ENCODE assay signal across 21 cellular contexts in genomic region chr10:117590516-117590915, GRCh38. TPM values are rescaled to one million over a fixed set of nuclear protein-coding genes. Genes with fewer than 3 reads are reported as not detected.
"Had no signal": no experiment of that assay in that cellular context is flagged by ENCODE, and none has a peak within 500 bp of the region (broad histone marks: within the 10 kb centered on the region; RNA-seq: fewer than 3 reads in every experiment).

No MANE protein-coding gene starts in this region.

- H3K4me1 ChIP-seq: gastrocnemius medialis, prostate gland, right atrium auricular region, thyroid gland, vagina had no signal

- H3K4me3 ChIP-seq: dorsolateral prefrontal cortex, gastrocnemius medialis, lung, prostate gland, right atrium auricular region, thyroid gland, vagina had no signal

- H3K27me3 ChIP-seq: gastrocnemius medialis, right atrium auricular region, thyroid gland, vagina had no signal

- H3K36me3 ChIP-seq: gastrocnemius medialis, prostate gland, right atrium auricular region, thyroid gland, vagina had no signal

- H3K27ac ChIP-seq: dorsolateral prefrontal cortex, gastrocnemius medialis, prostate gland, right atrium auricular region, thyroid gland, vagina had no signal

- DNase-seq: cortex of kidney; dorsolateral prefrontal cortex; effector CD4-positive, alpha-beta T cell; foreskin fibroblast; gastrocnemius medialis; head of caudate nucleus; midbrain; naive thymus-derived CD4-positive, alpha-beta T cell; nucleus accumbens; stimulated activated CD4-positive, alpha-beta T cell treated with anti-CD3 and anti-CD28 coated beads, Interleukin-2, amount 100 ng/mL, for 24 hours; stimulated activated CD4-positive, alpha-beta T cell treated with anti-CD3 and anti-CD28 coated beads, Interleukin-4, amount 100 ng/mL, for 4 hours; stimulated activated naive B cell treated with anti-CD40 and anti-IgM and Interleukin-4, amounts not matched to agents 10 μg/mL and 1 μg/mL and 100 μg/mL, for 72 hours; thyroid gland; trophoblast cell had no signal

RNA-seq across cellular contexts. Expression of gene EMX2, which starts 48.0 kb away (rescaled TPM):
- total RNA-seq: glomerular endothelial cell; left lobe of liver; liver; naive thymus-derived CD4-positive, alpha-beta T cell had no signal
- polyA plus RNA-seq: liver; lung; naive thymus-derived CD4-positive, alpha-beta T cell had no signal
